13 cellular contexts compared by ENCODE assay signal in genomic region chr17:49508061-49508865, GRCh38. TPM values are rescaled to one million over a fixed set of nuclear protein-coding genes. Genes with fewer than 3 reads are reported as not detected.
A peak's percentile ranks its signal among the peaks of the same experiment; 100 is the strongest.
DNase-seq lines count a peak whose midpoint lies in the region; ATAC-seq lines count a peak whose summit lies in the region.
"Had no signal": no experiment of that assay in that cellular context is flagged by ENCODE, and none has a peak within 500 bp of the region (broad histone marks: within the 10 kb centered on the region; RNA-seq: fewer than 3 reads in every experiment).

No MANE protein-coding gene starts in this region.

- no peaks in the 10 kb centered on the region for H3K36me3 Mint-ChIP-seq in stimulated activated memory B cell treated with anti-CD40 and anti-IgM and Interleukin-4, amounts not matched to agents 10 μg/mL and 1 μg/mL and 100 μg/mL, for 72 hours

- H3K27me3 Mint-ChIP-seq in stimulated activated memory B cell treated with anti-CD40 and anti-IgM and Interleukin-4, amounts not matched to agents 10 μg/mL and 1 μg/mL and 100 μg/mL, for 72 hours = peaks cover 64% of the 10 kb centered on the region

- DNase-seq in NCI-H1417 (lab: John Stamatoyannopoulos, UW) (peak in 2 of 3 experiments; percentile 38 to 59), NCI-H1417 treated with DMSO at 0.1 percent for 48 hours (lab: John Stamatoyannopoulos, UW) (no peak), NCI-H446 treated with DMSO at 0.1 percent for 48 hours (lab: John Stamatoyannopoulos, UW) (peak; percentile 20), hippocampal formation (lab: John Stamatoyannopoulos, UW) (no peak)
- DNase-seq: cerebellar nuclear complex; head of caudate nucleus; stimulated activated CD4-positive, alpha-beta T cell treated with anti-CD3 and anti-CD28 coated beads, Interleukin-4, amount 100 ng/mL, for 1 hour; T-helper 2 cell; transverse colon had no signal

- H3K9me3 Mint-ChIP-seq in stimulated activated memory B cell treated with anti-CD40 and anti-IgM and Interleukin-4, amounts not matched to agents 10 μg/mL and 1 μg/mL and 100 μg/mL, for 72 hours = no peaks in the 10 kb centered on the region

- peak; percentile 66 for ATAC-seq in esophagus mucosa
- peak; percentile 4 for ATAC-seq in stimulated activated memory B cell treated with anti-CD40 and anti-IgM and Interleukin-4, amounts not matched to agents 10 μg/mL and 1 μg/mL and 100 μg/mL, for 72 hours
- ATAC-seq in HG02678 (IDR thresholded peaks at IDR 0.05; ENCODE audit: unreplicated experiment) = no peak
- ATAC-seq in GM18870 (IDR thresholded peaks at IDR 0.05; ENCODE audit: unreplicated experiment) = no peak

- no peak overlapping the region for H3K27ac Mint-ChIP-seq in stimulated activated memory B cell treated with anti-CD40 and anti-IgM and Interleukin-4, amounts not matched to agents 10 μg/mL and 1 μg/mL and 100 μg/mL, for 72 hours

- no peak overlapping the region for H3K4me3 Mint-ChIP-seq in stimulated activated memory B cell treated with anti-CD40 and anti-IgM and Interleukin-4, amounts not matched to agents 10 μg/mL and 1 μg/mL and 100 μg/mL, for 72 hours

- H3K4me1 Mint-ChIP-seq in stimulated activated memory B cell treated with anti-CD40 and anti-IgM and Interleukin-4, amounts not matched to agents 10 μg/mL and 1 μg/mL and 100 μg/mL, for 72 hours = no peaks in the 10 kb centered on the region

RNA-seq across cellular contexts. Expression of gene NGFR, which starts 13.2 kb away (rescaled TPM):
- total RNA-seq in esophagus mucosa = 6.5 TPM

Comparison
In these comparisons a context has a peak if more than half of its experiments do, and no peak if none do; other contexts are left out.
1. DNase-seq: peak in NCI-H1417 (2 of 3) and NCI-H446 treated with DMSO at 0.1 percent for 48 hours (single experiment); none in NCI-H1417 treated with DMSO at 0.1 percent for 48 hours (single experiment) and hippocampal formation (0 of 2).
2. ATAC-seq: peak in esophagus mucosa (single experiment) and stimulated activated memory B cell treated with anti-CD40 and anti-IgM and Interleukin-4, amounts not matched to agents 10 μg/mL and 1 μg/mL and 100 μg/mL, for 72 hours (single experiment); none in HG02678 (single experiment) and GM18870 (single experiment).